In genomic region chr10:94591461-94592205, GRCh38 we compare ENCODE assay signal across 10 cellular contexts. TPM values are rescaled to one million over a fixed set of nuclear protein-coding genes. Genes with fewer than 3 reads are reported as not detected.
DNase-seq lines count a peak whose midpoint lies in the region; ATAC-seq, FAIRE-seq and TF ChIP-seq lines count a peak whose summit lies in the region.
"Had no signal": no experiment of that assay in that cellular context is flagged by ENCODE, and none has a peak within 500 bp of the region (broad histone marks: within the 10 kb centered on the region; RNA-seq: fewer than 3 reads in every experiment).

No MANE protein-coding gene starts in this region.

- H3K9me3 ChIP-seq in gastroesophageal sphincter (no peaks in the 10 kb centered on the region), pancreas (no peaks in the 10 kb centered on the region), ascending aorta (no peaks in the 10 kb centered on the region)

- TF ChIP-seq POLR2A in gastroesophageal sphincter (IDR thresholded peaks at IDR 0.05): no peak

- H3K36me3 ChIP-seq in gastroesophageal sphincter (peaks cover 0 to 3% of the 10 kb centered on the region in 2 donors), pancreas (no peaks in the 10 kb centered on the region), ascending aorta (no peaks in the 10 kb centered on the region)

- peak; percentile 52 for DNase-seq in GM12865 (ENCODE audit: low read depth)
- DNase-seq in pancreas: no peak
- no peak for DNase-seq in ascending aorta (ENCODE audit: low spot score in 2 of 2)
- DNase-seq in central memory CD4-positive, alpha-beta T cell: no peak
- DNase-seq: posterior cingulate gyrus had no signal

- H3K27me3 ChIP-seq in gastroesophageal sphincter: no peaks in the 10 kb centered on the region
- H3K27me3 ChIP-seq in pancreas: no peaks in the 10 kb centered on the region
- H3K27me3 ChIP-seq in ascending aorta: no peaks in the 10 kb centered on the region

- ATAC-seq in GM18907 (IDR thresholded peaks at IDR 0.05; ENCODE audit: unreplicated experiment) (peak; percentile 81), HG02642 (IDR thresholded peaks at IDR 0.05; ENCODE audit: poor library complexity, unreplicated experiment) (peak; percentile 85), HG03460 (IDR thresholded peaks at IDR 0.05; ENCODE audit: unreplicated experiment) (peak; percentile 65), gastroesophageal sphincter (no peak), pancreas (no peak)

- no peak overlapping the region for H3K27ac ChIP-seq in gastroesophageal sphincter
- no peak overlapping the region for H3K27ac ChIP-seq in pancreas
- no peak overlapping the region for H3K27ac ChIP-seq in ascending aorta

- intact Hi-C loops in pancreas (cut with DNase I) (no loop called here), ascending aorta (cut with DNase I) (no loop called here)

- TF ChIP-seq CTCF in GM12865 (IDR thresholded peaks at IDR 0.05; ENCODE audit: insufficient read depth, low read depth, low read length, missing control alignments) (no peak), gastroesophageal sphincter (IDR thresholded peaks at IDR 0.05) (no peak), pancreas (IDR thresholded peaks at IDR 0.05) (no peak), ascending aorta (IDR thresholded peaks at IDR 0.05) (no peak)

- no peak for FAIRE-seq in pancreas (lab: Jason Lieb, UNC)
- FAIRE-seq: frontal cortex had no signal

- 89 to 100% methylated on average over 1 of the region's 1 CpG for WGBS in gastroesophageal sphincter (ENCODE audit: low coverage in 1 of 2), 2 donors
- WGBS in pancreas, 2 donors: 96 to 100% methylated on average over 1 of the region's 1 CpG

- no peaks in the 10 kb centered on the region for H3K4me1 ChIP-seq in gastroesophageal sphincter
- no peaks in the 10 kb centered on the region for H3K4me1 ChIP-seq in pancreas
- H3K4me1 ChIP-seq in ascending aorta: no peaks in the 10 kb centered on the region

- TF ChIP-seq EP300 in gastroesophageal sphincter (IDR thresholded peaks at IDR 0.05): no peak

- H3K4me3 ChIP-seq in GM12865 (ENCODE audit: low read depth, low read length): peak overlapping the region; percentile 14; the same call in 1 of the 2 replicates
- H3K4me3 ChIP-seq in gastroesophageal sphincter: no peak overlapping the region
- no peak overlapping the region for H3K4me3 ChIP-seq in pancreas
- H3K4me3 ChIP-seq in ascending aorta: no peak overlapping the region

RNA-seq across cellular contexts. Expression of gene HELLS, which starts 46.0 kb away (rescaled TPM):
- total RNA-seq in gastroesophageal sphincter (10 to 100 TPM in 1 of 4 donors, 1 to 10 TPM in 3; 1.5 to 11.4 (median 4.3) TPM), pancreas (1 to 10 TPM; 1.1 to 4.2 (median 3.0) TPM), ascending aorta (25.1 TPM)
- 1 to 10 TPM; 1.3 to 1.9 TPM for polyA plus RNA-seq in pancreas

Comparison
In these comparisons a context has a peak if more than half of its experiments do, and no peak if none do; other contexts are left out.
1. ATAC-seq: peak in GM18907 (single experiment), HG02642 (single experiment) and HG03460 (single experiment); none in gastroesophageal sphincter (single experiment) and pancreas (0 of 4).